Comparison of ENCODE assay signal across 8 cellular contexts in the genomic region with DNA sequence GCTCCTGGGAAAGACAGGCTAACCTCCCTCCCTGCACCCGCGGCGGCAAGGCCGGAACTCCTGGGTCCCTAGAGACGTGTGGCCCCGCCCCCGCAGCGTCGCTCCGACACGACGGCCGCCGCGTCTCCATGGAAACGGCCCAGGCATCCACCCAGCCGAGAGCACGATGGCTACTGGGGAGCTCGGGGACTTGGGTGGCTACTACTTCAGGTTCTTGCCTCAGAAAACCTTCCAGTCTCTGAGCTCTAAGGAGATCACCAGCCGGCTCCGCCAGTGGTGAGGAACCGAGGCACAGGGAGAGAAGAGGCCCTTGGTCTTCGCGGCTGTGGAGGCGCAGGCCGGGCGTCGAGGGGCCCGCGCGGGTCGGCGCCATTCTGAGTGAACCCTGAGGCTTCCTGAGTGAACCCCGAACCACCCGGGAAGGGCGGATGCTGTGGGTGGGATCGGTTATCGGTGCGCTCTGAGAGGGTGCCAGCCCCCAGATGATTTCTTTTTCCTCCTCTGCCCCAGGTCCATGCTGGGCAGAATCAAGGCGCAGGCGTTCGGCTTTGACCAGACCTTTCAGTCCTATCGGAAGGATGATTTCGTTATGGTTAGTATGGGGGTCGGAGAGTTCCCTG. TPM values are rescaled to one million over a fixed set of nuclear protein-coding genes. Genes with fewer than 3 reads are reported as not detected.
A peak's percentile ranks its signal among the peaks of the same experiment; 100 is the strongest.
DNase-seq lines count a peak whose midpoint lies in the region; ATAC-seq and TF ChIP-seq lines count a peak whose summit lies in the region.

Gene CFAP300 (plus strand): TSS at position 133 of the 620 bp plus-strand sequence. CDS start 34 bp downstream, at position 167.

- H3K27me3 ChIP-seq in H7 (ENCODE audit: control insufficient read depth, insufficient read depth, low read length) (peaks cover 9% of the 10 kb centered on the region), muscle layer of duodenum (ENCODE audit: low read depth, low read length) (no peaks in the 10 kb centered on the region)

- H3K27ac ChIP-seq in muscle layer of duodenum (ENCODE audit: low read length): no peak within 1 kb of the TSS

- peak; percentile 55 for ATAC-seq in stimulated activated naive CD8-positive, alpha-beta T cell treated with anti-CD3 and anti-CD28 coated beads, Interleukin-15, Interleukin-2, amounts not matched to agents 100 U/mL and 50 U/mL, for 24 hours

- no peaks in the 10 kb centered on the region for H3K9me3 ChIP-seq in muscle layer of duodenum (ENCODE audit: control insufficient read depth in 1 of 2, low read length in 2 of 2)

- peaks cover 0 to 3% of the 10 kb centered on the region in 2 donors for H3K4me1 ChIP-seq in muscle layer of duodenum (ENCODE audit: control insufficient read depth in 1 of 2, insufficient read depth in 2 of 2, low read length in 2 of 2)

- H3K4me3 ChIP-seq in AG10803 (ENCODE audit: low read length): peak within 1 kb of the TSS; percentile 74
- H3K4me3 ChIP-seq in H7 (ENCODE audit: insufficient read depth, low read depth, low read length): peak within 1 kb of the TSS; percentile 56
- H3K4me3 ChIP-seq in fibroblast of mammary gland (ENCODE audit: control insufficient read depth, low read depth, low read length): peak within 1 kb of the TSS; percentile 71
- peak within 1 kb of the TSS; percentile 35 to 74 for H3K4me3 ChIP-seq in muscle layer of duodenum (ENCODE audit: low read depth in 1 of 2, low read length in 2 of 2)

- DNase-seq in AG10803 (ENCODE audit: low read depth) (peak; percentile 88), H7 (peak; percentile 89), NCI-H510A (lab: John Stamatoyannopoulos, UW) (peak; percentile 61), fibroblast of mammary gland (ENCODE audit: low read depth) (peak; percentile 66), NOMO-1 (lab: John Stamatoyannopoulos, UW; ENCODE audit: unreplicated experiment in 2 of 2) (no peak)
- peak; percentile 58 to 71 for DNase-seq in activated T-cell treated with anti-CD3 and anti-CD28 coated beads, Interleukin-2, amount 50 U/mL, for 48 hours
- peak; percentile 58 for DNase-seq in stimulated activated naive CD8-positive, alpha-beta T cell treated with anti-CD3 and anti-CD28 coated beads, Interleukin-15, Interleukin-2, amounts not matched to agents 100 U/mL and 50 U/mL, for 24 hours

- H3K36me3 ChIP-seq in H7 (replicated peaks; ENCODE audit: control insufficient read depth, insufficient read depth, low read length) (no peaks in the 10 kb centered on the region), muscle layer of duodenum (ENCODE audit: control insufficient read depth in 1 of 2, insufficient read depth in 2 of 2, low read length in 2 of 2) (no peaks in the 10 kb centered on the region)

- no peak for TF ChIP-seq CTCF in AG10803 (conservative IDR thresholded peaks at IDR 0.05; ENCODE audit: low read length)
- TF ChIP-seq CTCF in fibroblast of mammary gland (conservative IDR thresholded peaks at IDR 0.05; ENCODE audit: control insufficient read depth, insufficient read depth, low read depth, low read length): no peak

RNA-seq across cellular contexts. Expression of gene CFAP300, which starts in this region (rescaled TPM):
- 0.35 and 1.7 TPM in 2 replicates for total RNA-seq in H7 (2014; rRNA removed; shearing (Covaris generic))

Comparison
In these comparisons a context has a peak if more than half of its experiments do, and no peak if none do; other contexts are left out.
1. DNase-seq: peak in AG10803 (single experiment), H7 (single experiment), NCI-H510A (single experiment), activated T-cell treated with anti-CD3 and anti-CD28 coated beads, Interleukin-2, amount 50 U/mL, for 48 hours (2 of 2), fibroblast of mammary gland (single experiment) and stimulated activated naive CD8-positive, alpha-beta T cell treated with anti-CD3 and anti-CD28 coated beads, Interleukin-15, Interleukin-2, amounts not matched to agents 100 U/mL and 50 U/mL, for 24 hours (single experiment); none in NOMO-1 (0 of 2).
2. Peak in every context shown above with its lines, with median percentiles within 50 percentile points of each other: H3K4me3 ChIP-seq.